In genomic region chr19:23909222-23909621, GRCh38 we compare ENCODE assay signal across 29 cellular contexts.
"Had no signal": no experiment of that assay in that cellular context is flagged by ENCODE, and none has a peak within 500 bp of the region (broad histone marks: within the 10 kb centered on the region; RNA-seq: fewer than 3 reads in every experiment).

No MANE protein-coding gene starts in this region.

- H3K27ac Mint-ChIP-seq: stimulated activated effector memory CD8-positive, alpha-beta T cell treated with anti-CD3 and anti-CD28 coated beads, Interleukin-12 subunit alpha, Interleukin-12 subunit beta, amount 100 ng/mL, for 72 hours; stimulated activated memory B cell treated with anti-CD40 and anti-IgM and Interleukin-4, amounts not matched to agents 10 μg/mL and 1 μg/mL and 100 μg/mL, for 72 hours; stimulated activated naive B cell treated with anti-CD40 and anti-IgM and Interleukin-4, amounts not matched to agents 10 μg/mL and 1 μg/mL and 100 μg/mL, for 72 hours; stimulated activated naive CD8-positive, alpha-beta T cell treated with anti-CD3 and anti-CD28 coated beads, Interleukin-15, amount 100 ng/mL, for 72 hours; stimulated activated naive CD8-positive, alpha-beta T cell treated with anti-CD3 and anti-CD28 coated beads, Interleukin-15, Interleukin-2, amounts not matched to agents 100 ng/mL and 50 ng/mL, for 24 hours; type B pancreatic cell had no signal

- H3K36me3 ChIP-seq: stomach, suprapubic skin, thoracic aorta, thyroid gland, tibial artery, tibial nerve, transverse colon, upper lobe of left lung, upper lobe of right lung, uterus, vagina had no signal

- H3K27me3 Mint-ChIP-seq: stimulated activated memory B cell treated with anti-CD40 and anti-IgM and Interleukin-4, amounts not matched to agents 10 μg/mL and 1 μg/mL and 100 μg/mL, for 72 hours; stimulated activated naive B cell treated with anti-CD40 and anti-IgM and Interleukin-4, amounts not matched to agents 10 μg/mL and 1 μg/mL and 100 μg/mL, for 72 hours; stimulated activated naive CD8-positive, alpha-beta T cell treated with anti-CD3 and anti-CD28 coated beads, Interleukin-15, amount 100 ng/mL, for 72 hours; stimulated activated naive CD8-positive, alpha-beta T cell treated with anti-CD3 and anti-CD28 coated beads, Interleukin-15, Interleukin-2, amounts not matched to agents 100 ng/mL and 50 ng/mL, for 24 hours; type B pancreatic cell had no signal

- H3K27ac ChIP-seq: suprapubic skin, testis, thoracic aorta, thyroid gland, tibial artery, tibial nerve, transverse colon, upper lobe of left lung, upper lobe of right lung, uterus, vagina had no signal

- ATAC-seq: stimulated activated effector memory CD8-positive, alpha-beta T cell treated with anti-CD3 and anti-CD28 coated beads, Interleukin-12 subunit alpha, Interleukin-12 subunit beta, amount 100 ng/mL, for 72 hours; stimulated activated memory B cell treated with anti-CD40 and anti-IgM and Interleukin-4, amounts not matched to agents 10 μg/mL and 1 μg/mL and 100 μg/mL, for 72 hours; stimulated activated naive B cell treated with anti-CD40 and anti-IgM and Interleukin-4, amounts not matched to agents 10 μg/mL and 1 μg/mL and 100 μg/mL, for 72 hours; stimulated activated naive CD8-positive, alpha-beta T cell treated with anti-CD3 and anti-CD28 coated beads, Interleukin-15, amount 100 ng/mL, for 72 hours; stimulated activated naive CD8-positive, alpha-beta T cell treated with anti-CD3 and anti-CD28 coated beads, Interleukin-15, Interleukin-2, amounts not matched to agents 100 U/mL and 50 U/mL, for 24 hours; upper lobe of right lung had no signal

- H3K9me3 ChIP-seq: testis, thyroid gland, uterus, vagina had no signal

- H3K4me1 Mint-ChIP-seq: stimulated activated effector memory CD8-positive, alpha-beta T cell treated with anti-CD3 and anti-CD28 coated beads, Interleukin-12 subunit alpha, Interleukin-12 subunit beta, amount 100 ng/mL, for 72 hours; stimulated activated memory B cell treated with anti-CD40 and anti-IgM and Interleukin-4, amounts not matched to agents 10 μg/mL and 1 μg/mL and 100 μg/mL, for 72 hours; stimulated activated naive CD8-positive, alpha-beta T cell treated with anti-CD3 and anti-CD28 coated beads, Interleukin-15, amount 100 ng/mL, for 72 hours had no signal

- H3K4me3 Mint-ChIP-seq: stimulated activated effector memory CD8-positive, alpha-beta T cell treated with anti-CD3 and anti-CD28 coated beads, Interleukin-12 subunit alpha, Interleukin-12 subunit beta, amount 100 ng/mL, for 72 hours; stimulated activated memory B cell treated with anti-CD40 and anti-IgM and Interleukin-4, amounts not matched to agents 10 μg/mL and 1 μg/mL and 100 μg/mL, for 72 hours; stimulated activated naive B cell treated with anti-CD40 and anti-IgM and Interleukin-4, amounts not matched to agents 10 μg/mL and 1 μg/mL and 100 μg/mL, for 72 hours; stimulated activated naive CD8-positive, alpha-beta T cell treated with anti-CD3 and anti-CD28 coated beads, Interleukin-15, amount 100 ng/mL, for 72 hours; stimulated activated naive CD8-positive, alpha-beta T cell treated with anti-CD3 and anti-CD28 coated beads, Interleukin-15, Interleukin-2, amounts not matched to agents 100 ng/mL and 50 ng/mL, for 24 hours; type B pancreatic cell had no signal

- H3K4me3 ChIP-seq: stomach, suprapubic skin, testis, thoracic aorta, thyroid gland, tibial artery, tibial nerve, transverse colon, upper lobe of left lung, upper lobe of right lung, uterus, vagina had no signal

- H3K27me3 ChIP-seq: stomach, suprapubic skin, testis, thyroid gland, tibial artery, tibial nerve, transverse colon, upper lobe of left lung, upper lobe of right lung, uterus, vagina had no signal

- FAIRE-seq: urothelium cell line had no signal

- DNase-seq: stimulated activated CD4-positive, alpha-beta T cell treated with anti-CD3 and anti-CD28 coated beads, Interleukin-2, amount 100 ng/mL, for 48 hours; stimulated activated CD4-positive, alpha-beta T cell treated with anti-CD3 and anti-CD28 coated beads, Interleukin-4, amount 100 ng/mL, for 1 hour; stimulated activated CD4-positive, alpha-beta T cell treated with anti-CD3 and anti-CD28 coated beads, Interleukin-4, amount 100 ng/mL, for 24 hours; stimulated activated CD4-positive, alpha-beta T cell treated with anti-CD3 and anti-CD28 coated beads, Interleukin-4, amount 100 ng/mL, for 4 hours; stimulated activated CD8-positive, alpha-beta memory T cell treated with anti-CD3 and anti-CD28 coated beads, Interleukin-4, amount 100 ng/mL, for 48 hours; stimulated activated naive B cell treated with anti-CD40 and anti-IgM and Interleukin-4, amounts not matched to agents 10 μg/mL and 1 μg/mL and 100 μg/mL, for 72 hours; stimulated activated naive CD4-positive, alpha-beta T cell; stimulated activated naive CD4-positive, alpha-beta T cell treated with Interleukin-2 at 50 U/mL for 16 hours; stimulated activated naive CD8-positive, alpha-beta T cell treated with anti-CD3 and anti-CD28 coated beads, Interleukin-15, amount 100 ng/mL, for 72 hours; stimulated activated naive CD8-positive, alpha-beta T cell treated with anti-CD3 and anti-CD28 coated beads, Interleukin-15, Interleukin-2, amounts not matched to agents 100 U/mL and 50 U/mL, for 24 hours; stomach; substantia nigra; testis; thyroid gland; tibial artery; transverse colon; trophoblast cell; upper lobe of left lung; upper lobe of right lung; uterus had no signal

- H3K4me1 ChIP-seq: testis, thyroid gland, tibial artery, transverse colon, upper lobe of right lung, uterus, vagina had no signal

- H3K36me3 Mint-ChIP-seq: stimulated activated effector memory CD8-positive, alpha-beta T cell treated with anti-CD3 and anti-CD28 coated beads, Interleukin-12 subunit alpha, Interleukin-12 subunit beta, amount 100 ng/mL, for 72 hours; stimulated activated memory B cell treated with anti-CD40 and anti-IgM and Interleukin-4, amounts not matched to agents 10 μg/mL and 1 μg/mL and 100 μg/mL, for 72 hours; stimulated activated naive B cell treated with anti-CD40 and anti-IgM and Interleukin-4, amounts not matched to agents 10 μg/mL and 1 μg/mL and 100 μg/mL, for 72 hours; type B pancreatic cell had no signal
